Comparison of ENCODE assay signal across 14 cellular contexts in genomic region chr1:59139396-59139795, GRCh38.
DNase-seq lines count a peak whose midpoint lies in the region; ATAC-seq and TF ChIP-seq lines count a peak whose summit lies in the region.
"Had no signal": no experiment of that assay in that cellular context is flagged by ENCODE, and none has a peak within 500 bp of the region (broad histone marks: within the 10 kb centered on the region; RNA-seq: fewer than 3 reads in every experiment).

No MANE protein-coding gene starts in this region.

- H3K27me3 Mint-ChIP-seq in dendritic cell treated with granulocyte-macrophage colony-stimulating factor and Interleukin-4, amounts not matched to agents 40 ng/mL and 50 ng/mL, for 4 days, result no peaks in the 10 kb centered on the region
- peaks cover 0 to 16% of the 10 kb centered on the region in 2 donors for H3K27me3 Mint-ChIP-seq in natural killer cell treated with Interleukin-12 subunit alpha and Interleukin-12 subunit beta and Interleukin-15 and Interleukin-18, amount 100 ng/mL, for 72 hours

- no peak overlapping the region for H2AK5ac ChIP-seq in mesendoderm (ENCODE audit: low read length)

- no peak overlapping the region for H4K8ac ChIP-seq in mesendoderm (ENCODE audit: low read depth, low read length)

- H2BK120ac ChIP-seq in mesendoderm (ENCODE audit: low read depth, low read length), result no peak overlapping the region

- POLR2A ChIA-PET in GM10248 (lab: Yijun Ruan, JAX), result no interaction called here

- H3K4me3 Mint-ChIP-seq in dendritic cell treated with granulocyte-macrophage colony-stimulating factor and Interleukin-4, amounts not matched to agents 40 ng/mL and 50 ng/mL, for 4 days, result no peak overlapping the region
- H3K4me3 Mint-ChIP-seq in natural killer cell treated with Interleukin-12 subunit alpha and Interleukin-12 subunit beta and Interleukin-15 and Interleukin-18, amount 100 ng/mL, for 72 hours, result no peak overlapping the region
- H3K4me3 Mint-ChIP-seq: neural crest cell had no signal

- peak; percentile 77 for DNase-seq in Caki2 (ENCODE audit: low read depth)
- peak; percentile 61 for DNase-seq in mesendoderm
- no peak for DNase-seq in GM10248 (ENCODE audit: extremely low spot score)
- DNase-seq in natural killer cell treated with Interleukin-12 subunit alpha and Interleukin-12 subunit beta and Interleukin-15 and Interleukin-18, amount 100 ng/mL, for 72 hours (ENCODE audit: low spot score), result no peak
- DNase-seq: caudate nucleus, Kasumi-1, NCI-H345, SHP77, WERI-Rb-1 had no signal

- no peak overlapping the region for H3K9ac ChIP-seq in HUES48 (ENCODE audit: low read depth, low read length)
- H3K9ac ChIP-seq in mesendoderm (ENCODE audit: low read length), result no peak overlapping the region

- H2BK15ac ChIP-seq in mesendoderm (replicated peaks; ENCODE audit: low read depth), result no peak overlapping the region

- intact Hi-C loops in dendritic cell treated with granulocyte-macrophage colony-stimulating factor and Interleukin-4, amounts not matched to agents 40 ng/mL and 50 ng/mL, for 4 days (cut with micrococcal nuclease), result no loop called here

- CTCF ChIA-PET in GM10248 (lab: Yijun Ruan, JAX), result interaction anchor here (0.9 to 1.1 kb wide), 2 partner anchors 14 to 15 kb away, joined by 3 read pairs; no protein-coding TSS in a partner anchor

- H3K18ac ChIP-seq in mesendoderm (ENCODE audit: low read length), result no peak overlapping the region

- H3K27ac ChIP-seq in HUES48 (ENCODE audit: low read depth, low read length), result peak overlapping the region; percentile 37
- no peak overlapping the region for H3K27ac ChIP-seq in mesendoderm (ENCODE audit: low read depth, low read length)
- H3K27ac ChIP-seq: WERI-Rb-1 had no signal

- no peaks in the 10 kb centered on the region for H3K9me3 ChIP-seq in HUES48 (ENCODE audit: control insufficient read depth, insufficient read depth, low read length)

- no peak overlapping the region for H4K5ac ChIP-seq in mesendoderm (ENCODE audit: low read length)

- no peaks in the 10 kb centered on the region for H3K36me3 ChIP-seq in HUES48 (ENCODE audit: control insufficient read depth, insufficient read depth, low read length)
- no peaks in the 10 kb centered on the region for H3K36me3 ChIP-seq in mesendoderm (ENCODE audit: control insufficient read depth, insufficient read depth, low read length)
- H3K36me3 ChIP-seq: WERI-Rb-1 had no signal

- H3K4me3 ChIP-seq in HUES48 (ENCODE audit: low read depth, low read length), result no peak overlapping the region
- H3K4me3 ChIP-seq in mesendoderm (ENCODE audit: low read length), result no peak overlapping the region

- TF ChIP-seq CTCF in GM10248 (IDR thresholded peaks at IDR 0.05; ENCODE audit: control extremely low read depth, extremely low read depth, low read depth, missing control alignments), result no peak

- no peaks in the 10 kb centered on the region for H3K36me3 Mint-ChIP-seq in dendritic cell treated with granulocyte-macrophage colony-stimulating factor and Interleukin-4, amounts not matched to agents 40 ng/mL and 50 ng/mL, for 4 days (ENCODE audit: low read depth)
- no peaks in the 10 kb centered on the region for H3K36me3 Mint-ChIP-seq in natural killer cell treated with Interleukin-12 subunit alpha and Interleukin-12 subunit beta and Interleukin-15 and Interleukin-18, amount 100 ng/mL, for 72 hours

- H3K27me3 ChIP-seq in HUES48 (ENCODE audit: control insufficient read depth, insufficient read depth, low read length) (no peaks in the 10 kb centered on the region), mesendoderm (ENCODE audit: insufficient read depth, low read length, poor library complexity) (no peaks in the 10 kb centered on the region)

- WGBS in mesendoderm (ENCODE audit: extremely low coverage, insufficient coverage, low lambda C conversion rate), result no CpG with 5 or more reads among the region's 2 CpGs

- H3K4me1 ChIP-seq in HUES48 (ENCODE audit: control insufficient read depth, insufficient read depth, low read length) (peaks cover 19% of the 10 kb centered on the region), mesendoderm (ENCODE audit: control insufficient read depth, low read depth, low read length) (peaks cover 7% of the 10 kb centered on the region)

- H3K23ac ChIP-seq in mesendoderm (ENCODE audit: low read length), result no peak overlapping the region

- H3K79me2 ChIP-seq in mesendoderm (ENCODE audit: control insufficient read depth, insufficient read depth, low read length), result no peaks in the 10 kb centered on the region

- no peak overlapping the region for H2BK5ac ChIP-seq in mesendoderm (ENCODE audit: low read length)

- H3K4me2 ChIP-seq in mesendoderm (ENCODE audit: low read length), result no peak overlapping the region

- no peak for ATAC-seq in GM18861 (IDR thresholded peaks at IDR 0.05; ENCODE audit: unreplicated experiment)
- ATAC-seq in HG02852 (IDR thresholded peaks at IDR 0.05; ENCODE audit: unreplicated experiment), result no peak
- ATAC-seq in natural killer cell treated with Interleukin-12 subunit alpha and Interleukin-12 subunit beta and Interleukin-15 and Interleukin-18, amount 100 ng/mL, for 72 hours, result no peak

- no peaks in the 10 kb centered on the region for H3K79me1 ChIP-seq in mesendoderm (ENCODE audit: low read length)

- H3K9me3 Mint-ChIP-seq in dendritic cell treated with granulocyte-macrophage colony-stimulating factor and Interleukin-4, amounts not matched to agents 40 ng/mL and 50 ng/mL, for 4 days, result no peaks in the 10 kb centered on the region
- H3K9me3 Mint-ChIP-seq in natural killer cell treated with Interleukin-12 subunit alpha and Interleukin-12 subunit beta and Interleukin-15 and Interleukin-18, amount 100 ng/mL, for 72 hours, result peaks cover 3% of the 10 kb centered on the region
- H3K9me3 Mint-ChIP-seq: neural crest cell had no signal

- peak overlapping the region; percentile 75 for H3K27ac Mint-ChIP-seq in dendritic cell treated with granulocyte-macrophage colony-stimulating factor and Interleukin-4, amounts not matched to agents 40 ng/mL and 50 ng/mL, for 4 days
- H3K27ac Mint-ChIP-seq in natural killer cell treated with Interleukin-12 subunit alpha and Interleukin-12 subunit beta and Interleukin-15 and Interleukin-18, amount 100 ng/mL, for 72 hours, result peak overlapping the region in 1 of 2 donors; percentile 45

- peaks cover 63% of the 10 kb centered on the region for H3K4me1 Mint-ChIP-seq in dendritic cell treated with granulocyte-macrophage colony-stimulating factor and Interleukin-4, amounts not matched to agents 40 ng/mL and 50 ng/mL, for 4 days (ENCODE audit: low read depth)
- H3K4me1 Mint-ChIP-seq in natural killer cell treated with Interleukin-12 subunit alpha and Interleukin-12 subunit beta and Interleukin-15 and Interleukin-18, amount 100 ng/mL, for 72 hours (ENCODE audit: low read depth in 2 of 2), result peaks cover 24 to 29% of the 10 kb centered on the region in 2 donors

- H3K56ac ChIP-seq in mesendoderm (ENCODE audit: low read length), result peak overlapping the region; percentile 44

- in situ Hi-C loops in Caki2 (cut with HindIII; ENCODE audit: low pct_unique_long_range_greater_than_20kb, low sequenced_read_pairs), result no loop called here

- H3K4ac ChIP-seq in mesendoderm (ENCODE audit: low read depth, low read length), result peak overlapping the region; percentile 73

Comparison
In these comparisons a context has a peak if more than half of its experiments do, and no peak if none do; other contexts are left out.
1. DNase-seq: peak in Caki2 (single experiment) and mesendoderm (single experiment); none in GM10248 (single experiment) and natural killer cell treated with Interleukin-12 subunit alpha and Interleukin-12 subunit beta and Interleukin-15 and Interleukin-18, amount 100 ng/mL, for 72 hours (single experiment).